In the genomic region with DNA sequence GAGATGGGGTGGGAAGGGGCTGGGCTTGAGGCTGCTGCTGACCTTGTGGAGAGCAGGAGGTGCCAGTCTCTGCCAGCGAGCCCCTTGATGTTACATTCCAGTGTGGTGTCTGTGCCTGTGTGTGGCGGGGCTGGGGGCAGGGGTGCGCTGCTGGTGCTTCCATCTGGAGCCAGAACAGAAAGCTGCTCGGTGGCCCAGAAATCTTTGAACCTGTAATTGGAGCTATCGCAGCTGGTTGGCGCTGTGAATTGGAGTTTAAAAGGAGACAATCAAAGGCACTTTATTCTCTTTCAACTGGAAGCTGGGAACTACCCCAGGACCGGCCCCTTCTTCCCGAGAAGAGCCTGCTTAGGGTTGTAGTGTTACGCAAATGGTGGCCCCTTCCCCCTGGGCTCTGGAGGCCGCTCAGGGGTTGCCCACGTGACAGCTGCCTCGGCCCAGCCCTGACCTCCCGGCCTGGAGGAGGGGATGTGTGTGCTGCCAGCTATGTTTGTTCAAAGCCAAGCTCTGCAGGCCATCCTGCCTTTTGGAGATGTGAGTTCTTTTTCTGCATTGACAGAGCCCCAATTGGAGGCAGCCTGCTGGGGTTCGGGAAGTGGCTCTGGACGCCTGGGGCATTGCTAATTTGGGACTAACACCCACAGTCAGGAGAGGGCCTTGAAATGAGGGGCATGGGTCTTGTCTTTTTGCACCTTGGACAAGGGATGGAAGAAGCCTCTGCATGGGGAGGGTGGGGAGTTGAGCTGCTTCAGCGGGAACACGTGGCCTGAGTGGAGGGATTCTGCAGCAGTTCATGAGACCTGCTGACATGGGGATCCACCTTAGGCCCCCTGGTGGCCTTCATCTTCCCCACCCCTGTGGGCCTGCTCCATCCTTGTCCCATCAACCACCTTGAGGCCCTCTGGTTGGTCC, we compare ENCODE assay signal across 9 cellular contexts. TPM values are rescaled to one million over a fixed set of nuclear protein-coding genes. Genes with fewer than 3 reads are reported as not detected.
DNase-seq lines count a peak whose midpoint lies in the region; TF ChIP-seq lines count a peak whose summit lies in the region.
"Had no signal": no experiment of that assay in that cellular context is flagged by ENCODE, and none has a peak within 500 bp of the region (broad histone marks: within the 10 kb centered on the region; RNA-seq: fewer than 3 reads in every experiment).

No MANE protein-coding gene starts in this region.

- no peak for DNase-seq in AG09319 (ENCODE audit: extremely low read depth, low read depth)
- DNase-seq in MV-4-11 (lab: John Stamatoyannopoulos, UW) = peak; percentile 32
- DNase-seq in fibroblast of pulmonary artery (ENCODE audit: low read depth) = peak; percentile 48
- peak; percentile 54 for DNase-seq in midbrain (lab: John Stamatoyannopoulos, UW)
- no peak for DNase-seq in activated T-cell treated with anti-CD3 and anti-CD28 coated beads for 4 hours
- no peak for DNase-seq in CD1c-positive myeloid dendritic cell (ENCODE audit: extremely low spot score)
- DNase-seq in mucosa of gallbladder (ENCODE audit: low spot score) = no peak
- no peak for DNase-seq in activated CD4-positive, CD25-positive, alpha-beta regulatory T cell (lab: John Stamatoyannopoulos, UW)

- H3K4me3 ChIP-seq in fibroblast of pulmonary artery (replicated peaks; ENCODE audit: low read depth, low read length) = no peak overlapping the region
- H3K4me3 ChIP-seq: skin epidermis had no signal

- peak; percentile 41 for TF ChIP-seq CTCF in AG09319 (IDR thresholded peaks at IDR 0.05; ENCODE audit: low read depth, low read length)
- TF ChIP-seq CTCF in fibroblast of pulmonary artery (IDR thresholded peaks at IDR 0.05; ENCODE audit: low read length, missing control alignments) = peak; percentile 54

RNA-seq across cellular contexts. Expression of gene ARSA, which starts 14.0 kb away (rescaled TPM):
- 113 TPM for total RNA-seq in mucosa of gallbladder

RNA-seq across cellular contexts. Expression of gene SHANK3, which starts 30.7 kb away (rescaled TPM):
- 21.8 TPM for total RNA-seq in mucosa of gallbladder

RNA-seq across cellular contexts. Expression of gene MAPK8IP2, which starts 41.4 kb away (rescaled TPM):
- total RNA-seq in mucosa of gallbladder = 0.89 TPM

RNA-seq across cellular contexts. Expression of gene CHKB, which starts 59.3 kb away (rescaled TPM):
- 106 TPM for total RNA-seq in mucosa of gallbladder

Comparison
In these comparisons a context has a peak if more than half of its experiments do, and no peak if none do; other contexts are left out.
1. DNase-seq: peak in MV-4-11 (single experiment), fibroblast of pulmonary artery (single experiment) and midbrain (single experiment); none in AG09319 (single experiment), activated T-cell treated with anti-CD3 and anti-CD28 coated beads for 4 hours (single experiment), CD1c-positive myeloid dendritic cell (single experiment), mucosa of gallbladder (single experiment) and activated CD4-positive, CD25-positive, alpha-beta regulatory T cell (0 of 4).